ENCODE assay signal across 1 cellular context in genomic region chr3:52682016-52682415, GRCh38.
TF ChIP-seq lines count a peak whose summit lies in the region.

No MANE protein-coding gene starts in this region.

TF ChIP-seq in HepG2, 621 proteins besides CTCF, POLR2A, EP300 and RAD21 (continued from another document and continues in another):
- peak; percentile 64 for TF ChIP-seq PAXIP1 (CRISPR knock-in tag; conservative IDR thresholded peaks at IDR 0.05)
- TF ChIP-seq SMAD9 (CRISPR knock-in tag; IDR thresholded peaks at IDR 0.05): no peak
- no peak for TF ChIP-seq MBD4 (IDR thresholded peaks at IDR 0.05; ENCODE audit: borderline replicate concordance, low read length)
- no peak for TF ChIP-seq ATM (IDR thresholded peaks at IDR 0.05; ENCODE audit: borderline replicate concordance)
- TF ChIP-seq TIGD3 (CRISPR knock-in tag; IDR thresholded peaks at IDR 0.05; ENCODE audit: borderline replicate concordance): no peak
- TF ChIP-seq ZNF704 (CRISPR knock-in tag; IDR thresholded peaks at IDR 0.05; ENCODE audit: borderline replicate concordance): no peak
- TF ChIP-seq BHLHE40 (IDR thresholded peaks at IDR 0.05; ENCODE audit: low read length): peak; percentile 38; the same call in 1 of the 2 replicates
- no peak for TF ChIP-seq ZSCAN5A (CRISPR knock-in tag; IDR thresholded peaks at IDR 0.05; ENCODE audit: borderline replicate concordance)
- TF ChIP-seq ZNF337 (CRISPR knock-in tag; IDR thresholded peaks at IDR 0.05; ENCODE audit: borderline replicate concordance, low read depth): no peak
- TF ChIP-seq SALL2 (CRISPR knock-in tag; IDR thresholded peaks at IDR 0.05): no peak
- TF ChIP-seq ZNF773 (CRISPR knock-in tag; IDR thresholded peaks at IDR 0.05; ENCODE audit: borderline replicate concordance): no peak
- TF ChIP-seq MAFF (IDR thresholded peaks at IDR 0.05; ENCODE audit: low read depth, low read length): no peak
- no peak for TF ChIP-seq CSRNP1 (CRISPR knock-in tag; IDR thresholded peaks at IDR 0.05)
- peak; percentile 69 for TF ChIP-seq RARA (CRISPR knock-in tag; IDR thresholded peaks at IDR 0.05)
- TF ChIP-seq ZNF282 (IDR thresholded peaks at IDR 0.05; ENCODE audit: partially characterized antibody): no peak
- TF ChIP-seq CHD2 (IDR thresholded peaks at IDR 0.05; ENCODE audit: low read depth, low read length): no peak
- no peak for TF ChIP-seq NFE2L1 (CRISPR knock-in tag; IDR thresholded peaks at IDR 0.05; ENCODE audit: borderline replicate concordance)
- TF ChIP-seq EZH2 (conservative IDR thresholded peaks at IDR 0.05; ENCODE audit: low read depth, low read length): no peak
- TF ChIP-seq GZF1 (CRISPR knock-in tag; IDR thresholded peaks at IDR 0.05): no peak
- TF ChIP-seq ZC3H4 (CRISPR knock-in tag; IDR thresholded peaks at IDR 0.05; ENCODE audit: borderline replicate concordance): no peak
- no peak for TF ChIP-seq JUN (CRISPR knock-in tag; IDR thresholded peaks at IDR 0.05)
- no peak for TF ChIP-seq TSC22D2 (CRISPR knock-in tag; IDR thresholded peaks at IDR 0.05; ENCODE audit: borderline replicate concordance)
- TF ChIP-seq ZNF235 (CRISPR knock-in tag; IDR thresholded peaks at IDR 0.05; ENCODE audit: borderline replicate concordance): no peak
- no peak for TF ChIP-seq HNRNPLL (IDR thresholded peaks at IDR 0.05; ENCODE audit: low read depth, low read length, poor library complexity, severe bottlenecking)
- TF ChIP-seq THYN1 (CRISPR knock-in tag; IDR thresholded peaks at IDR 0.05; ENCODE audit: borderline replicate concordance, low read depth): no peak
- no peak for TF ChIP-seq ELF4 (CRISPR knock-in tag; IDR thresholded peaks at IDR 0.05; ENCODE audit: borderline replicate concordance)
- no peak for TF ChIP-seq MTF1 (CRISPR knock-in tag; IDR thresholded peaks at IDR 0.05)
- TF ChIP-seq MIER3 (CRISPR knock-in tag; IDR thresholded peaks at IDR 0.05; ENCODE audit: borderline replicate concordance): peak; percentile 76; the same call in 1 of the 2 replicates
- no peak for TF ChIP-seq HES4 (CRISPR knock-in tag; IDR thresholded peaks at IDR 0.05; ENCODE audit: borderline replicate concordance)
- TF ChIP-seq BCLAF1 (IDR thresholded peaks at IDR 0.05): no peak
- TF ChIP-seq HBP1 (CRISPR knock-in tag; IDR thresholded peaks at IDR 0.05; ENCODE audit: low read depth): 0 out of 2 replicates have a peak, but pooled peaks have one; percentile 54
- TF ChIP-seq GLI4 (CRISPR knock-in tag; IDR thresholded peaks at IDR 0.05; ENCODE audit: borderline replicate concordance): no peak
- no peak for TF ChIP-seq ZNF83 (CRISPR knock-in tag; IDR thresholded peaks at IDR 0.05; ENCODE audit: borderline replicate concordance)
- no peak for TF ChIP-seq DDIT3 (CRISPR knock-in tag; IDR thresholded peaks at IDR 0.05)
- TF ChIP-seq KDM2A (CRISPR knock-in tag; IDR thresholded peaks at IDR 0.05; ENCODE audit: borderline replicate concordance, low read depth): no peak
- no peak for TF ChIP-seq ZNF839 (CRISPR knock-in tag; IDR thresholded peaks at IDR 0.05; ENCODE audit: borderline replicate concordance)
